9 cellular contexts compared by ENCODE assay signal in the genomic region with DNA sequence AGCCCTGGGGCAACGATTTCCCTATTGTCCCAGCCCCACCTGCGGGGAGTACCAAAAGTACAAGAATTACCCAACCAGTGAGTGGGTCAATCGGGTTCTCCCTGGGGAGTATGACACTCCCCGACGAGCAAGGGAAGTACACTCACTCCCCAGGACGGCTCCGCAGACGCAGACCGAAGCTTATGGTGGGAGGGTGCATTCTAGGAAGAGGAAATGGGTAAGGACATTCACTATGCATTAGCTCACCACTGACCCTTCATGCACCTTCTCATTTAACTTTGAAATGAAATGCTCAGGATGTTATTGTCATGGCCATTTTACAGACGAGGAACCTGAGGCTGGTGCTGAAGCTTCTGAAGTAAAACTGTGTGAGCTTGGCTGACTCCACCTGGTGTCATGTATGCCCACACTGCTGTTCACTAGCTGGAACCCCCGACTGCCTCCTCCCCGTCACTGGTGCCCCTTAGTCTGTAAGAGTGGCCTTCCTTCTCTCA. TPM values are rescaled to one million over a fixed set of nuclear protein-coding genes. Genes with fewer than 3 reads are reported as not detected.
DNase-seq lines count a peak whose midpoint lies in the region; ATAC-seq and TF ChIP-seq lines count a peak whose summit lies in the region.
"Had no signal": no experiment of that assay in that cellular context is flagged by ENCODE, and none has a peak within 500 bp of the region (broad histone marks: within the 10 kb centered on the region; RNA-seq: fewer than 3 reads in every experiment).

No MANE protein-coding gene starts in this region.

- H3K4me1 Mint-ChIP-seq in glutamatergic neuron (ENCODE audit: low read depth, unreplicated experiment): peaks cover 5% of the 10 kb centered on the region

- peaks cover 4% of the 10 kb centered on the region for H3K9me3 Mint-ChIP-seq in glutamatergic neuron (ENCODE audit: unreplicated experiment)
- H3K9me3 Mint-ChIP-seq: natural killer cell had no signal

- H3K27me3 Mint-ChIP-seq in glutamatergic neuron (ENCODE audit: unreplicated experiment): no peaks in the 10 kb centered on the region

- no peak overlapping the region for H3K27ac ChIP-seq in left lung

- H3K9ac ChIP-seq in adipocyte (ENCODE audit: low read length): no peak overlapping the region

- H3K4me1 ChIP-seq in adipocyte (ENCODE audit: control insufficient read depth, insufficient read depth, low read length) (peaks cover 11% of the 10 kb centered on the region), left lung (peaks cover 8 to 33% of the 10 kb centered on the region in 2 donors)

- peak; percentile 91 for DNase-seq in EH (ENCODE audit: low read depth)
- peak; percentile 71 for DNase-seq in adipocyte (ENCODE audit: low read depth)
- peak; percentile 72 to 79 for DNase-seq in left lung
- no peak for DNase-seq in glutamatergic neuron
- DNase-seq in activated CD4-positive, alpha-beta T cell treated with anti-CD3 and anti-CD28 coated beads, Interleukin-2, amount 50 U/mL, for 1 hour: no peak
- DNase-seq in middle frontal gyrus (ENCODE audit: extremely low spot score, low spot score): no peak
- DNase-seq in globus pallidus (ENCODE audit: low spot score): no peak
- DNase-seq: natural killer cell had no signal

- H3K4me3 ChIP-seq in adipocyte (ENCODE audit: low read length) (no peak overlapping the region), left lung (no peak overlapping the region)

- no peaks in the 10 kb centered on the region for H3K36me3 Mint-ChIP-seq in glutamatergic neuron (ENCODE audit: unreplicated experiment)
- H3K36me3 Mint-ChIP-seq: natural killer cell had no signal

- H3K27ac Mint-ChIP-seq in glutamatergic neuron (ENCODE audit: unreplicated experiment): no peak overlapping the region
- H3K27ac Mint-ChIP-seq: natural killer cell had no signal

- no peaks in the 10 kb centered on the region for H3K9me3 ChIP-seq in adipocyte (ENCODE audit: control insufficient read depth, low read length)
- H3K9me3 ChIP-seq in left lung: no peaks in the 10 kb centered on the region

- H3K4me3 Mint-ChIP-seq in glutamatergic neuron (ENCODE audit: unreplicated experiment): no peak overlapping the region
- H3K4me3 Mint-ChIP-seq: natural killer cell had no signal

- peak; percentile 46 for ATAC-seq in HG03108 (IDR thresholded peaks at IDR 0.05; ENCODE audit: unreplicated experiment)
- peak; percentile 78 for ATAC-seq in left lung

- intact Hi-C loops in left lung (cut with DNase I): no loop called here

- H3K27me3 ChIP-seq in adipocyte (replicated peaks; ENCODE audit: control insufficient read depth, insufficient read depth, low read length) (no peaks in the 10 kb centered on the region), left lung (no peaks in the 10 kb centered on the region)

- TF ChIP-seq CTCF in left lung (IDR thresholded peaks at IDR 0.05): no peak
- no peak for TF ChIP-seq CTCF in glutamatergic neuron (IDR thresholded peaks at IDR 0.05; ENCODE audit: partially characterized antibody, unreplicated experiment)

- H3K36me3 ChIP-seq in adipocyte (ENCODE audit: control insufficient read depth, insufficient read depth, low read length, severe bottlenecking) (no peaks in the 10 kb centered on the region), left lung (no peaks in the 10 kb centered on the region)

RNA-seq across cellular contexts. Expression of a gene that starts 45.8 kb away (rescaled TPM):
- total RNA-seq in left lung (100 to 1,000 TPM; 338 to 391 TPM), glutamatergic neuron (ENCODE audit: unreplicated experiment) (124 TPM)

RNA-seq across cellular contexts. Expression of a gene that starts 56.4 kb away (rescaled TPM):
- total RNA-seq in left lung (100 to 1,000 TPM in 1 of 2 donors, 10 to 100 TPM in 1; 92.2 to 264 TPM), glutamatergic neuron (ENCODE audit: unreplicated experiment) (2.9 TPM)

Comparison
In these comparisons a context has a peak if more than half of its experiments do, and no peak if none do; other contexts are left out.
1. DNase-seq: peak in EH (single experiment), adipocyte (single experiment) and left lung (2 of 2); none in glutamatergic neuron (single experiment), activated CD4-positive, alpha-beta T cell treated with anti-CD3 and anti-CD28 coated beads, Interleukin-2, amount 50 U/mL, for 1 hour (single experiment), middle frontal gyrus (single experiment) and globus pallidus (single experiment).
2. RNA of a gene that starts 56.4 kb away (total RNA-seq): 92.2 to 264 TPM in left lung; 2.9 TPM in glutamatergic neuron (single experiment); every median in the first group is over 10 times any median in the second.